Comparison of ENCODE assay signal across 1 cellular context in genomic region chr14:69712637-69713088, GRCh38.
TF ChIP-seq lines count a peak whose summit lies in the region.

No MANE protein-coding gene starts in this region.

TF ChIP-seq in GM12878, 131 proteins besides CTCF, POLR2A, EP300 and RAD21 (continued from another document):
- TF ChIP-seq IRF3 (IDR thresholded peaks at IDR 0.05) (no peak), SMC3 (IDR thresholded peaks at IDR 0.05; ENCODE audit: borderline replicate concordance, low read length) (no peak), EED (IDR thresholded peaks at IDR 0.05; ENCODE audit: low read depth) (no peak), SREBF1 (IDR thresholded peaks at IDR 0.05; ENCODE audit: low read length) (no peak), MEF2A (IDR thresholded peaks at IDR 0.05; ENCODE audit: insufficient read depth, low read depth, low read length) (no peak), ZNF274 (IDR thresholded peaks at IDR 0.05; ENCODE audit: insufficient read depth, insufficient read length) (no peak), RELB (IDR thresholded peaks at IDR 0.05; ENCODE audit: low read depth) (no peak), RELA (IDR thresholded peaks at IDR 0.05; ENCODE audit: borderline replicate concordance, partially characterized antibody) (no peak), ASH2L (IDR thresholded peaks at IDR 0.05; ENCODE audit: borderline replicate concordance, low read depth) (no peak), E2F8 (IDR thresholded peaks at IDR 0.05; ENCODE audit: low read depth, partially characterized antibody) (no peak), JUND (IDR thresholded peaks at IDR 0.05; ENCODE audit: low read depth, low read length) (no peak), BACH1 (IDR thresholded peaks at IDR 0.05; ENCODE audit: borderline replicate concordance) (no peak)
TF ChIP-seq in GM12878: peak in this region for 0.
